15 cellular contexts compared by ENCODE assay signal in the genomic region with DNA sequence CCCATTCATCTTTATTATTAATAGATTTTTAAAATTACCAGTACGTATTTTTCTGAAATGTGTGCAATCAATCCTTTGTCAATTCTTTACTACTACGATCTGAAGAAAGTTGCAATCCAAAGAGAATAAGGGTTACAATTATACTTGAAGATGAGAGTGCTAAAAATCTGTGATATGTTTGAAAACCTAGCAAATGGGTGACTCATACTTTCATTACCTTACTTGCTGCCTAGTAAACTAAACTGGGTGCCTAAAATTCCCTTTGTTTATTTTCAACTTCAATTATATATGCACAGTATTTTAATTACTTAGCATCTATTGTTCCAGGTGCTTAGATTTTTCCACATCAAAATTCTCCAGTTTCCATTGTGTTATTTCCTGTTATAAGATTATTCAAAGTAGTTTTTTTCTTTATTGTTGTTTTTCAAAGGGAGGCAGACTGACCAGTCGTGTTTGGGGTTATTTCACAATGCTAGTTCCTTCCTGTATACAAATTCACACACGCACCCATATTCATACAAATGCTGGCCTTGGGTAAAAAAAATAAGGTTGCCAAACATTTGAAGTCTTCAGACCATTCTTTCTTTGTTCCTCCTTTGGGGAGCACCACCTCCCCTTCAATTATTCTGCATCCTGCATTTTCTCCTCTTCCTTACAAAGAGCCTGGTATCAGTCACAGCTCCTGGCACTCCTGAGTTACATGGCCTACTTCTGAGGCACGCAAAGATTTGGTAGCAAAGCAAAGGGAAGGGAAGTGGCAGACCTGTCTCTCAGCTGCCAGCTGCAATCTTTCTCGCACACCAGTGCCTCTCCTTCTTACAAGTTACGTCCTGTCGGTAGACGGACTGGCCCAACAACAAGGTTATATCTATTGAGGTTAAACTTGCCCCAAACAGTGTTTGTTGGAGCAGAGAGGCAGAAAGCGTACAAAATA. TPM values are rescaled to one million over a fixed set of nuclear protein-coding genes. Genes with fewer than 3 reads are reported as not detected.
DNase-seq lines count a peak whose midpoint lies in the region; ATAC-seq, FAIRE-seq and TF ChIP-seq lines count a peak whose summit lies in the region.
"Had no signal": no experiment of that assay in that cellular context is flagged by ENCODE, and none has a peak within 500 bp of the region (broad histone marks: within the 10 kb centered on the region; RNA-seq: fewer than 3 reads in every experiment).

No MANE protein-coding gene starts in this region.

- no peaks in the 10 kb centered on the region for H3K27me3 Mint-ChIP-seq in WTC11 (ENCODE audit: low read depth)
- peaks cover 29% of the 10 kb centered on the region for H3K27me3 Mint-ChIP-seq in stimulated activated naive CD8-positive, alpha-beta T cell treated with anti-CD3 and anti-CD28 coated beads, Interleukin-15, amount 100 ng/mL, for 72 hours

- no peak for FAIRE-seq in GM12891 (lab: Jason Lieb, UNC)

- peaks cover 5% of the 10 kb centered on the region for H3K9me3 Mint-ChIP-seq in WTC11
- no peaks in the 10 kb centered on the region for H3K9me3 Mint-ChIP-seq in stimulated activated naive CD8-positive, alpha-beta T cell treated with anti-CD3 and anti-CD28 coated beads, Interleukin-15, amount 100 ng/mL, for 72 hours
- H3K9me3 Mint-ChIP-seq: type B pancreatic cell had no signal

- TF ChIP-seq POLR2A in GM12891 (IDR thresholded peaks at IDR 0.05; ENCODE audit: low read depth, low read length) = no peak

- H3K36me3 Mint-ChIP-seq in WTC11 = no peaks in the 10 kb centered on the region
- H3K36me3 Mint-ChIP-seq: activated naive CD8-positive, alpha-beta T cell; CD4-positive, CD25-positive, alpha-beta regulatory T cell; type B pancreatic cell had no signal

- no peak for TF ChIP-seq CTCF in WTC11 (IDR thresholded peaks at IDR 0.05)

- POLR2A ChIA-PET in WTC11 (lab: Charles Lee) = no interaction called here

- H3K4me3 Mint-ChIP-seq in WTC11 = no peak overlapping the region
- no peak overlapping the region for H3K4me3 Mint-ChIP-seq in stimulated activated naive CD8-positive, alpha-beta T cell treated with anti-CD3 and anti-CD28 coated beads, Interleukin-15, amount 100 ng/mL, for 72 hours
- H3K4me3 Mint-ChIP-seq: activated naive CD8-positive, alpha-beta T cell; CD4-positive, CD25-positive, alpha-beta regulatory T cell; type B pancreatic cell had no signal

- peak overlapping the region; percentile 80 for H3K27ac Mint-ChIP-seq in WTC11
- no peak overlapping the region for H3K27ac Mint-ChIP-seq in stimulated activated naive CD8-positive, alpha-beta T cell treated with anti-CD3 and anti-CD28 coated beads, Interleukin-15, amount 100 ng/mL, for 72 hours
- H3K27ac Mint-ChIP-seq: activated naive CD8-positive, alpha-beta T cell; CD4-positive, CD25-positive, alpha-beta regulatory T cell; type B pancreatic cell had no signal

- DNase-seq in CD1c-positive myeloid dendritic cell (ENCODE audit: extremely low spot score) (peak; percentile 36), WTC11 (ENCODE audit: low spot score) (no peak), lung microvascular endothelial cell (ENCODE audit: low read depth in 2 of 2) (peak; percentile 22 to 35), midbrain (lab: John Stamatoyannopoulos, UW) (no peak), NCI-H187 treated with DMSO at 0.1 percent for 48 hours (lab: John Stamatoyannopoulos, UW) (no peak), GM12891 (ENCODE audit: insufficient read length, low spot score) (no peak)
- no peak for DNase-seq in stimulated activated naive CD8-positive, alpha-beta T cell treated with anti-CD3 and anti-CD28 coated beads, Interleukin-15, amount 100 ng/mL, for 72 hours
- DNase-seq: activated CD4-positive, alpha-beta T cell treated with anti-CD3 and anti-CD28 coated beads, Interleukin-2, amount 50 U/mL, for 4 hours; CD4-positive, CD25-positive, alpha-beta regulatory T cell; head of caudate nucleus; NCI-H1092 treated with DMSO at 0.1 percent for 48 hours; NCI-H526 had no signal

- peaks cover 15% of the 10 kb centered on the region for H3K4me1 Mint-ChIP-seq in WTC11
- no peaks in the 10 kb centered on the region for H3K4me1 Mint-ChIP-seq in stimulated activated naive CD8-positive, alpha-beta T cell treated with anti-CD3 and anti-CD28 coated beads, Interleukin-15, amount 100 ng/mL, for 72 hours

- CTCF ChIA-PET in WTC11 (lab: Charles Lee) = interaction anchor here (1.4 kb wide), 1 partner anchor 87 kb away, joined by 3 read pairs; no protein-coding TSS in a partner anchor

- peak; percentile 56 for ATAC-seq in HG02763 (IDR thresholded peaks at IDR 0.05; ENCODE audit: unreplicated experiment)
- ATAC-seq in WTC11 = peak; percentile 50
- ATAC-seq in stimulated activated naive CD8-positive, alpha-beta T cell treated with anti-CD3 and anti-CD28 coated beads, Interleukin-15, amount 100 ng/mL, for 72 hours = no peak

TF ChIP-seq in WTC11, 78 proteins besides CTCF, POLR2A, EP300 and RAD21:
- TF ChIP-seq TEAD1 (CRISPR knock-in tag; IDR thresholded peaks at IDR 0.05) (no peak), OVOL2 (CRISPR knock-in tag; IDR thresholded peaks at IDR 0.05; ENCODE audit: borderline replicate concordance) (no peak), RELA (CRISPR knock-in tag; IDR thresholded peaks at IDR 0.05; ENCODE audit: borderline replicate concordance) (no peak)
- TF ChIP-seq, protein P1, sequence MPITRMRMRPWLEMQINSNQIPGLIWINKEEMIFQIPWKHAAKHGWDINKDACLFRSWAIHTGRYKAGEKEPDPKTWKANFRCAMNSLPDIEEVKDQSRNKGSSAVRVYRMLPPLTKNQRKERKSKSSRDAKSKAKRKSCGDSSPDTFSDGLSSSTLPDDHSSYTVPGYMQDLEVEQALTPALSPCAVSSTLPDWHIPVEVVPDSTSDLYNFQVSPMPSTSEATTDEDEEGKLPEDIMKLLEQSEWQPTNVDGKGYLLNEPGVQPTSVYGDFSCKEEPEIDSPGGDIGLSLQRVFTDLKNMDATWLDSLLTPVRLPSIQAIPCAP (CRISPR knock-in tag; IDR thresholded peaks at IDR 0.05) = no peak
- TF ChIP-seq, protein P2, sequence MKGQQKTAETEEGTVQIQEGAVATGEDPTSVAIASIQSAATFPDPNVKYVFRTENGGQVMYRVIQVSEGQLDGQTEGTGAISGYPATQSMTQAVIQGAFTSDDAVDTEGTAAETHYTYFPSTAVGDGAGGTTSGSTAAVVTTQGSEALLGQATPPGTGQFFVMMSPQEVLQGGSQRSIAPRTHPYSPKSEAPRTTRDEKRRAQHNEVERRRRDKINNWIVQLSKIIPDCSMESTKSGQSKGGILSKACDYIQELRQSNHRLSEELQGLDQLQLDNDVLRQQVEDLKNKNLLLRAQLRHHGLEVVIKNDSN (CRISPR knock-in tag; IDR thresholded peaks at IDR 0.05) = no peak

TF ChIP-seq in GM12891, 5 proteins besides CTCF, POLR2A, EP300 and RAD21:
- TF ChIP-seq POLR2AphosphoS5 (IDR thresholded peaks at IDR 0.05; ENCODE audit: low read depth, low read length) = no peak
- TF ChIP-seq PAX5 (IDR thresholded peaks at IDR 0.05; ENCODE audit: insufficient read depth, low read length, severe bottlenecking) = no peak
- TF ChIP-seq POU2F2 (IDR thresholded peaks at IDR 0.05; ENCODE audit: low read depth, low read length) = no peak
- TF ChIP-seq TAF1 (IDR thresholded peaks at IDR 0.05; ENCODE audit: low read depth, low read length) = no peak
- no peak for TF ChIP-seq SPI1 (IDR thresholded peaks at IDR 0.05; ENCODE audit: low read depth, low read length)

RNA-seq across cellular contexts. Expression of a gene that starts 16.2 kb away (rescaled TPM):
- total RNA-seq in WTC11 (2021) (31.7 to 34.1 TPM (median 32.9 TPM) in 3 replicates), lung microvascular endothelial cell (9.1 and 9.2 TPM in 2 replicates)
- polyA plus RNA-seq in GM12891 (2012; ENCODE audit: low read depth, missing spikeins) = 2.2 TPM

Comparison
In these comparisons a context has a peak if more than half of its experiments do, and no peak if none do; other contexts are left out.
1. DNase-seq: peak in CD1c-positive myeloid dendritic cell (single experiment) and lung microvascular endothelial cell (2 of 2); none in WTC11 (single experiment), stimulated activated naive CD8-positive, alpha-beta T cell treated with anti-CD3 and anti-CD28 coated beads, Interleukin-15, amount 100 ng/mL, for 72 hours (0 of 2), midbrain (single experiment), NCI-H187 treated with DMSO at 0.1 percent for 48 hours (single experiment) and GM12891 (single experiment).